Comparison of ENCODE assay signal across 16 cellular contexts in the genomic region with DNA sequence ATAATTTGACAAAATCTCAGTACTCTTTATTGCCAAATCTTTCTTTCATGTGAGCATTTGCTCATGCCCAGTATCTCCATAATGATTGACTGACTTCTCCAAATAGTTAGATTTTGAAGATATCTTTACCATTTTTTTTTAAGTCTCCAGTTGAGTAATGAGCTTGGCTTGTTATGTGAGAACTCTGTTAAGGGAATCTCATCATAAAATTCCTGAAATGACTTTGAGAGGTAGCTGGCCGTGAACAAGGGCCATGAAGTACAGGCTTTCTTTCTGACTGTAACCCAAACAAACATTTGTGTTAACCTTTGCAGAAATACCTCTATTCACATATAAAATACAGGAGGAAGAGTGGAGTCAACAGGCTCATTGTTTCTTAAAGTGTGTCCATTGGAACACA.
A peak's percentile ranks its signal among the peaks of the same experiment; 100 is the strongest.
DNase-seq lines count a peak whose midpoint lies in the region; ATAC-seq and TF ChIP-seq lines count a peak whose summit lies in the region.
"Had no signal": no experiment of that assay in that cellular context is flagged by ENCODE, and none has a peak within 500 bp of the region (broad histone marks: within the 10 kb centered on the region; RNA-seq: fewer than 3 reads in every experiment).

No MANE protein-coding gene starts in this region.

- no peak overlapping the region for H3K4ac ChIP-seq in mesendoderm (ENCODE audit: low read depth, low read length)

- H3K9ac ChIP-seq in mesendoderm (ENCODE audit: low read length): no peak overlapping the region
- H3K9ac ChIP-seq: BLaER1 treated with 17β-estradiol and CSF1 and Interleukin-3, amounts not matched to agents 10 nM and 100 nM had no signal

- H3K23ac ChIP-seq in mesendoderm (ENCODE audit: low read length): no peak overlapping the region

- H3K27ac ChIP-seq in epithelial cell of prostate (peak overlapping the region; percentile 1), mesendoderm (ENCODE audit: low read depth, low read length) (no peak overlapping the region)
- H3K27ac ChIP-seq: BLaER1 treated with 17β-estradiol and CSF1 and Interleukin-3, amounts not matched to agents 10 nM and 100 nM had no signal

- no peaks in the 10 kb centered on the region for H3K4me1 ChIP-seq in mesendoderm (ENCODE audit: control insufficient read depth, low read depth, low read length)
- H3K4me1 ChIP-seq: BLaER1 treated with 17β-estradiol and CSF1 and Interleukin-3, amounts not matched to agents 10 nM and 100 nM had no signal

- ATAC-seq in esophagus mucosa (no peak), GM21717 (IDR thresholded peaks at IDR 0.05; ENCODE audit: unreplicated experiment) (no peak)
- ATAC-seq: sciatic nerve had no signal

- H3K79me1 ChIP-seq in mesendoderm (ENCODE audit: low read length): no peaks in the 10 kb centered on the region

- DNase-seq in AG10803 (ENCODE audit: low read depth) (peak; percentile 88), NCI-H226 (peak; percentile 88), epithelial cell of prostate (ENCODE audit: low read depth, low spot score) (no peak), mesendoderm (peak; percentile 63), C1 segment of cervical spinal cord (lab: John Stamatoyannopoulos, UW) (no peak), putamen (ENCODE audit: low spot score) (no peak)
- DNase-seq: activated CD4-positive, alpha-beta memory T cell treated with anti-CD3 and anti-CD28 coated beads for 36 hours; activated effector memory CD4-positive, alpha-beta T cell treated with anti-CD3 and anti-CD28 coated beads, Interleukin-2, amount 50 U/mL, for 16 hours; NCI-H1436 treated with DMSO at 0.1 percent for 48 hours; NCI-H526; RPMI8226; T1000 had no signal

- H3K4me3 ChIP-seq in AG10803 (ENCODE audit: low read length) (no peak overlapping the region), mesendoderm (ENCODE audit: low read length) (no peak overlapping the region)
- H3K4me3 ChIP-seq: BLaER1 treated with 17β-estradiol and CSF1 and Interleukin-3, amounts not matched to agents 10 nM and 100 nM had no signal

- H3K56ac ChIP-seq in mesendoderm (ENCODE audit: low read length): no peak overlapping the region

- no peak overlapping the region for H2BK120ac ChIP-seq in mesendoderm (ENCODE audit: low read depth, low read length)

- no peak overlapping the region for H4K8ac ChIP-seq in mesendoderm (ENCODE audit: low read depth, low read length)

- no peaks in the 10 kb centered on the region for H3K36me3 ChIP-seq in mesendoderm (ENCODE audit: control insufficient read depth, insufficient read depth, low read length)
- H3K36me3 ChIP-seq: BLaER1 treated with 17β-estradiol and CSF1 and Interleukin-3, amounts not matched to agents 10 nM and 100 nM had no signal

- H3K27me3 ChIP-seq in mesendoderm (ENCODE audit: insufficient read depth, low read length, poor library complexity): no peaks in the 10 kb centered on the region
- H3K27me3 ChIP-seq: BLaER1 treated with 17β-estradiol and CSF1 and Interleukin-3, amounts not matched to agents 10 nM and 100 nM had no signal

- no peaks in the 10 kb centered on the region for H3K79me2 ChIP-seq in mesendoderm (ENCODE audit: control insufficient read depth, insufficient read depth, low read length)

- H2AK5ac ChIP-seq in mesendoderm (ENCODE audit: low read length): no peak overlapping the region

- WGBS in mesendoderm (ENCODE audit: extremely low coverage, insufficient coverage, low lambda C conversion rate): no CpG with 5 or more reads among the region's 1 CpG

- H4K5ac ChIP-seq in mesendoderm (ENCODE audit: low read length): no peak overlapping the region

- no peak overlapping the region for H2BK15ac ChIP-seq in mesendoderm (replicated peaks; ENCODE audit: low read depth)

- H3K4me2 ChIP-seq in mesendoderm (ENCODE audit: low read length): no peak overlapping the region
- H3K4me2 ChIP-seq: BLaER1 treated with 17β-estradiol and CSF1 and Interleukin-3, amounts not matched to agents 10 nM and 100 nM had no signal

- no peak overlapping the region for H2BK5ac ChIP-seq in mesendoderm (ENCODE audit: low read length)

- H3K18ac ChIP-seq in mesendoderm (ENCODE audit: low read length): no peak overlapping the region

- no peak for TF ChIP-seq CTCF in AG10803 (conservative IDR thresholded peaks at IDR 0.05; ENCODE audit: low read length)

Comparison
In these comparisons a context has a peak if more than half of its experiments do, and no peak if none do; other contexts are left out.
1. DNase-seq: peak in AG10803 (single experiment), NCI-H226 (single experiment) and mesendoderm (single experiment); none in epithelial cell of prostate (single experiment), C1 segment of cervical spinal cord (0 of 14) and putamen (single experiment).